In the genomic region with DNA sequence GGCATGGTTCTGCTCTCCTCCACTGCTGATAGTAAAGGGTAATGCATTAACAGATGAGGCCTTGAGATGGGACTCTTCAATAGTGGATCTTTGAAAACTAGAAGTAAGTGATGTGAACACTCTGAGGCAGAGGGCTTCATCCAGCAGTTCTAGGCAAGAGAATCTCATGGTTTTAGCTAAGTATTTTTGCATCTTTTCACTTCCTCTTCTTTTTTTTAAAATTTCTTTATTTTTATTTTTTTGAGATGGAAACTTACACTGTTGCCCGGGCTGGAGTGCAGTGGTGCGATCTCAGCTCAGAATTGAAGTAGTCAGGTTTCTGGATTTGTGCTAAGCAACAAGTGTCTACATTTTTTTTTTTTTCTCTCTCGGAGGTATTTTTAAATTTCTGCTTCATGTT, we compare ENCODE assay signal across 1 cellular context.
TF ChIP-seq lines count a peak whose summit lies in the region.

No MANE protein-coding gene starts in this region.

TF ChIP-seq in SK-N-SH, 30 proteins besides CTCF, POLR2A, EP300 and RAD21 (continued from another document):
- no peak for TF ChIP-seq YY1 (IDR thresholded peaks at IDR 0.05; ENCODE audit: low read depth)
- no peak for TF ChIP-seq USF2 (IDR thresholded peaks at IDR 0.05; ENCODE audit: borderline replicate concordance, low read depth, low read length)
- no peak for TF ChIP-seq POLR2AphosphoS5 (IDR thresholded peaks at IDR 0.05; ENCODE audit: low read depth, low read length)
- TF ChIP-seq NFIC (IDR thresholded peaks at IDR 0.05; ENCODE audit: borderline replicate concordance) = no peak
- no peak for TF ChIP-seq MAX (IDR thresholded peaks at IDR 0.05; ENCODE audit: low read depth)
- no peak for TF ChIP-seq ELF1 (IDR thresholded peaks at IDR 0.05)
- TF ChIP-seq MXI1 (IDR thresholded peaks at IDR 0.05; ENCODE audit: low read depth, low read length) = no peak
